Comparison of ENCODE assay signal across 1 cellular context in genomic region chr2:144705328-144706245, GRCh38.
TF ChIP-seq lines count a peak whose summit lies in the region.

No MANE protein-coding gene starts in this region.

TF ChIP-seq in K562, 482 proteins besides CTCF, POLR2A, EP300 and RAD21 (continued from another document and continues in another):
- TF ChIP-seq, protein P1, sequence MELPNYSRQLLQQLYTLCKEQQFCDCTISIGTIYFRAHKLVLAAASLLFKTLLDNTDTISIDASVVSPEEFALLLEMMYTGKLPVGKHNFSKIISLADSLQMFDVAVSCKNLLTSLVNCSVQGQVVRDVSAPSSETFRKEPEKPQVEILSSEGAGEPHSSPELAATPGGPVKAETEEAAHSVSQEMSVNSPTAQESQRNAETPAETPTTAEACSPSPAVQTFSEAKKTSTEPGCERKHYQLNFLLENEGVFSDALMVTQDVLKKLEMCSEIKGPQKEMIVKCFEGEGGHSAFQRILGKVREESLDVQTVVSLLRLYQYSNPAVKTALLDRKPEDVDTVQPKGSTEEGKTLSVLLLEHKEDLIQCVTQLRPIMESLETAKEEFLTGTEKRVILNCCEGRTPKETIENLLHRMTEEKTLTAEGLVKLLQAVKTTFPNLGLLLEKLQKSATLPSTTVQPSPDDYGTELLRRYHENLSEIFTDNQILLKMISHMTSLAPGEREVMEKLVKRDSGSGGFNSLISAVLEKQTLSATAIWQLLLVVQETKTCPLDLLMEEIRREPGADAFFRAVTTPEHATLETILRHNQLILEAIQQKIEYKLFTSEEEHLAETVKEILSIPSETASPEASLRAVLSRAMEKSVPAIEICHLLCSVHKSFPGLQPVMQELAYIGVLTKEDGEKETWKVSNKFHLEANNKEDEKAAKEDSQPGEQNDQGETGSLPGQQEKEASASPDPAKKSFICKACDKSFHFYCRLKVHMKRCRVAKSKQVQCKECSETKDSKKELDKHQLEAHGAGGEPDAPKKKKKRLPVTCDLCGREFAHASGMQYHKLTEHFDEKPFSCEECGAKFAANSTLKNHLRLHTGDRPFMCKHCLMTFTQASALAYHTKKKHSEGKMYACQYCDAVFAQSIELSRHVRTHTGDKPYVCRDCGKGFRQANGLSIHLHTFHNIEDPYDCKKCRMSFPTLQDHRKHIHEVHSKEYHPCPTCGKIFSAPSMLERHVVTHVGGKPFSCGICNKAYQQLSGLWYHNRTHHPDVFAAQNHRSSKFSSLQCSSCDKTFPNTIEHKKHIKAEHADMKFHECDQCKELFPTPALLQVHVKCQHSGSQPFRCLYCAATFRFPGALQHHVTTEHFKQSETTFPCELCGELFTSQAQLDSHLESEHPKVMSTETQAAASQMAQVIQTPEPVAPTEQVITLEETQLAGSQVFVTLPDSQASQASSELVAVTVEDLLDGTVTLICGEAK (IDR thresholded peaks at IDR 0.05), result no peak
- TF ChIP-seq, protein P1 (CRISPR knock-in tag; IDR thresholded peaks at IDR 0.05), result no peak
- TF ChIP-seq, protein P2, sequence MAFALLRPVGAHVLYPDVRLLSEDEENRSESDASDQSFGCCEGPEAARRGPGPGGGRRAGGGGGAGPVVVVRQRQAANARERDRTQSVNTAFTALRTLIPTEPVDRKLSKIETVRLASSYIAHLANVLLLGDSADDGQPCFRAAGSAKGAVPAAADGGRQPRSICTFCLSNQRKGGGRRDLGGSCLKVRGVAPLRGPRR (CRISPR knock-in tag; IDR thresholded peaks at IDR 0.05), result 0 out of 2 replicates have a peak, but pooled peaks have one; percentile 74
- no peak for TF ChIP-seq TFAP4 (CRISPR knock-in tag; IDR thresholded peaks at IDR 0.05; ENCODE audit: borderline replicate concordance)
- no peak for TF ChIP-seq GTF2B (IDR thresholded peaks at IDR 0.05; ENCODE audit: extremely low read depth, insufficient read length)
- TF ChIP-seq SIN3B (IDR thresholded peaks at IDR 0.05; ENCODE audit: low read depth), result no peak
- no peak for TF ChIP-seq ZNF583 (CRISPR knock-in tag; IDR thresholded peaks at IDR 0.05)
- no peak for TF ChIP-seq NFE2 (IDR thresholded peaks at IDR 0.05; ENCODE audit: low read depth)
- TF ChIP-seq, protein P3, sequence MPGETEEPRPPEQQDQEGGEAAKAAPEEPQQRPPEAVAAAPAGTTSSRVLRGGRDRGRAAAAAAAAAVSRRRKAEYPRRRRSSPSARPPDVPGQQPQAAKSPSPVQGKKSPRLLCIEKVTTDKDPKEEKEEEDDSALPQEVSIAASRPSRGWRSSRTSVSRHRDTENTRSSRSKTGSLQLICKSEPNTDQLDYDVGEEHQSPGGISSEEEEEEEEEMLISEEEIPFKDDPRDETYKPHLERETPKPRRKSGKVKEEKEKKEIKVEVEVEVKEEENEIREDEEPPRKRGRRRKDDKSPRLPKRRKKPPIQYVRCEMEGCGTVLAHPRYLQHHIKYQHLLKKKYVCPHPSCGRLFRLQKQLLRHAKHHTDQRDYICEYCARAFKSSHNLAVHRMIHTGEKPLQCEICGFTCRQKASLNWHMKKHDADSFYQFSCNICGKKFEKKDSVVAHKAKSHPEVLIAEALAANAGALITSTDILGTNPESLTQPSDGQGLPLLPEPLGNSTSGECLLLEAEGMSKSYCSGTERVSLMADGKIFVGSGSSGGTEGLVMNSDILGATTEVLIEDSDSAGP (CRISPR knock-in tag; IDR thresholded peaks at IDR 0.05), result no peak
- no peak for TF ChIP-seq NRF1 (conservative IDR thresholded peaks at IDR 0.05 in 1 of 2, IDR thresholded peaks at IDR 0.05 in 1 of 2)
- peak; percentile 17; the same call in 1 of the 2 replicates for TF ChIP-seq DPF2 (IDR thresholded peaks at IDR 0.05)
- TF ChIP-seq TCF3 (CRISPR knock-in tag; IDR thresholded peaks at IDR 0.05), result no peak
- TF ChIP-seq, protein P4, sequence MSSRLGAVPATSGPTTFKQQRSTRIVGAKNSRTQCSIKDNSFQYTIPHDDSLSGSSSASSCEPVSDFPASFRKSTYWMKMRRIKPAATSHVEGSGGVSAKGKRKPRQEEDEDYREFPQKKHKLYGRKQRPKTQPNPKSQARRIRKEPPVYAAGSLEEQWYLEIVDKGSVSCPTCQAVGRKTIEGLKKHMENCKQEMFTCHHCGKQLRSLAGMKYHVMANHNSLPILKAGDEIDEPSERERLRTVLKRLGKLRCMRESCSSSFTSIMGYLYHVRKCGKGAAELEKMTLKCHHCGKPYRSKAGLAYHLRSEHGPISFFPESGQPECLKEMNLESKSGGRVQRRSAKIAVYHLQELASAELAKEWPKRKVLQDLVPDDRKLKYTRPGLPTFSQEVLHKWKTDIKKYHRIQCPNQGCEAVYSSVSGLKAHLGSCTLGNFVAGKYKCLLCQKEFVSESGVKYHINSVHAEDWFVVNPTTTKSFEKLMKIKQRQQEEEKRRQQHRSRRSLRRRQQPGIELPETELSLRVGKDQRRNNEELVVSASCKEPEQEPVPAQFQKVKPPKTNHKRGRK (tag; IDR thresholded peaks at IDR 0.05), result no peak
- no peak for TF ChIP-seq MAFG (tag; conservative IDR thresholded peaks at IDR 0.05)
- TF ChIP-seq ZNF518B (CRISPR knock-in tag; IDR thresholded peaks at IDR 0.05), result no peak
- TF ChIP-seq EGR1 (conservative IDR thresholded peaks at IDR 0.05), result no peak
- TF ChIP-seq SRSF7 (optimal IDR thresholded peaks at IDR 0.05; ENCODE audit: low read depth, low read length), result no peak
- TF ChIP-seq ZSCAN32 (CRISPR knock-in tag; IDR thresholded peaks at IDR 0.05), result peak; percentile 90
- TF ChIP-seq, protein P5, sequence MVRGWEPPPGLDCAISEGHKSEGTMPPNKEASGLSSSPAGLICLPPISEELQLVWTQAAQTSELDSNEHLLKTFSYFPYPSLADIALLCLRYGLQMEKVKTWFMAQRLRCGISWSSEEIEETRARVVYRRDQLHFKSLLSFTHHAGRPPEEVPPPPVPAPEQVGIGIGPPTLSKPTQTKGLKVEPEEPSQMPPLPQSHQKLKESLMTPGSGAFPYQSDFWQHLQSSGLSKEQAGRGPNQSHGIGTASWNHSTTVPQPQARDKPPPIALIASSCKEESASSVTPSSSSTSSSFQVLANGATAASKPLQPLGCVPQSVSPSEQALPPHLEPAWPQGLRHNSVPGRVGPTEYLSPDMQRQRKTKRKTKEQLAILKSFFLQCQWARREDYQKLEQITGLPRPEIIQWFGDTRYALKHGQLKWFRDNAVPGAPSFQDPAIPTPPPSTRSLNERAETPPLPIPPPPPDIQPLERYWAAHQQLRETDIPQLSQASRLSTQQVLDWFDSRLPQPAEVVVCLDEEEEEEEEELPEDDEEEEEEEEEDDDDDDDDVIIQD (CRISPR knock-in tag; IDR thresholded peaks at IDR 0.05), result no peak
- no peak for TF ChIP-seq ZFX (CRISPR knock-in tag; IDR thresholded peaks at IDR 0.05)
- TF ChIP-seq KLF1 (tag; IDR thresholded peaks at IDR 0.05), result no peak
- TF ChIP-seq SNIP1 (IDR thresholded peaks at IDR 0.05; ENCODE audit: low read depth), result no peak
- TF ChIP-seq CCNT2 (IDR thresholded peaks at IDR 0.05; ENCODE audit: borderline replicate concordance, extremely low read depth, insufficient read length, low read depth, low read length), result no peak
- peak; percentile 68 for TF ChIP-seq POLR2H (tag; IDR thresholded peaks at IDR 0.05; ENCODE audit: low read depth)
- TF ChIP-seq IFI16 (CRISPR knock-in tag; IDR thresholded peaks at IDR 0.05), result no peak
- no peak for TF ChIP-seq PHF20 (IDR thresholded peaks at IDR 0.05; ENCODE audit: partially characterized antibody)
- TF ChIP-seq OTX1 (CRISPR knock-in tag; IDR thresholded peaks at IDR 0.05), result no peak
- TF ChIP-seq BDP1 (IDR thresholded peaks at IDR 0.05; ENCODE audit: insufficient read depth, insufficient read length), result no peak
- TF ChIP-seq, protein P6, sequence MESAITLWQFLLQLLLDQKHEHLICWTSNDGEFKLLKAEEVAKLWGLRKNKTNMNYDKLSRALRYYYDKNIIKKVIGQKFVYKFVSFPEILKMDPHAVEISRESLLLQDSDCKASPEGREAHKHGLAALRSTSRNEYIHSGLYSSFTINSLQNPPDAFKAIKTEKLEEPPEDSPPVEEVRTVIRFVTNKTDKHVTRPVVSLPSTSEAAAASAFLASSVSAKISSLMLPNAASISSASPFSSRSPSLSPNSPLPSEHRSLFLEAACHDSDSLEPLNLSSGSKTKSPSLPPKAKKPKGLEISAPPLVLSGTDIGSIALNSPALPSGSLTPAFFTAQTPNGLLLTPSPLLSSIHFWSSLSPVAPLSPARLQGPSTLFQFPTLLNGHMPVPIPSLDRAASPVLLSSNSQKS (CRISPR knock-in tag; IDR thresholded peaks at IDR 0.05), result no peak
- TF ChIP-seq, protein P7, sequence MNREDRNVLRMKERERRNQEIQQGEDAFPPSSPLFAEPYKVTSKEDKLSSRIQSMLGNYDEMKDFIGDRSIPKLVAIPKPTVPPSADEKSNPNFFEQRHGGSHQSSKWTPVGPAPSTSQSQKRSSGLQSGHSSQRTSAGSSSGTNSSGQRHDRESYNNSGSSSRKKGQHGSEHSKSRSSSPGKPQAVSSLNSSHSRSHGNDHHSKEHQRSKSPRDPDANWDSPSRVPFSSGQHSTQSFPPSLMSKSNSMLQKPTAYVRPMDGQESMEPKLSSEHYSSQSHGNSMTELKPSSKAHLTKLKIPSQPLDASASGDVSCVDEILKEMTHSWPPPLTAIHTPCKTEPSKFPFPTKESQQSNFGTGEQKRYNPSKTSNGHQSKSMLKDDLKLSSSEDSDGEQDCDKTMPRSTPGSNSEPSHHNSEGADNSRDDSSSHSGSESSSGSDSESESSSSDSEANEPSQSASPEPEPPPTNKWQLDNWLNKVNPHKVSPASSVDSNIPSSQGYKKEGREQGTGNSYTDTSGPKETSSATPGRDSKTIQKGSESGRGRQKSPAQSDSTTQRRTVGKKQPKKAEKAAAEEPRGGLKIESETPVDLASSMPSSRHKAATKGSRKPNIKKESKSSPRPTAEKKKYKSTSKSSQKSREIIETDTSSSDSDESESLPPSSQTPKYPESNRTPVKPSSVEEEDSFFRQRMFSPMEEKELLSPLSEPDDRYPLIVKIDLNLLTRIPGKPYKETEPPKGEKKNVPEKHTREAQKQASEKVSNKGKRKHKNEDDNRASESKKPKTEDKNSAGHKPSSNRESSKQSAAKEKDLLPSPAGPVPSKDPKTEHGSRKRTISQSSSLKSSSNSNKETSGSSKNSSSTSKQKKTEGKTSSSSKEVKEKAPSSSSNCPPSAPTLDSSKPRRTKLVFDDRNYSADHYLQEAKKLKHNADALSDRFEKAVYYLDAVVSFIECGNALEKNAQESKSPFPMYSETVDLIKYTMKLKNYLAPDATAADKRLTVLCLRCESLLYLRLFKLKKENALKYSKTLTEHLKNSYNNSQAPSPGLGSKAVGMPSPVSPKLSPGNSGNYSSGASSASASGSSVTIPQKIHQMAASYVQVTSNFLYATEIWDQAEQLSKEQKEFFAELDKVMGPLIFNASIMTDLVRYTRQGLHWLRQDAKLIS (CRISPR knock-in tag; IDR thresholded peaks at IDR 0.05), result no peak
- TF ChIP-seq ARID2 (IDR thresholded peaks at IDR 0.05), result no peak
- TF ChIP-seq GATAD2B (IDR thresholded peaks at IDR 0.05; ENCODE audit: borderline replicate concordance), result no peak
- no peak for TF ChIP-seq TCF7L2 (IDR thresholded peaks at IDR 0.05; ENCODE audit: low read depth, low read length)
